31 cellular contexts compared by ENCODE assay signal in the genomic region with DNA sequence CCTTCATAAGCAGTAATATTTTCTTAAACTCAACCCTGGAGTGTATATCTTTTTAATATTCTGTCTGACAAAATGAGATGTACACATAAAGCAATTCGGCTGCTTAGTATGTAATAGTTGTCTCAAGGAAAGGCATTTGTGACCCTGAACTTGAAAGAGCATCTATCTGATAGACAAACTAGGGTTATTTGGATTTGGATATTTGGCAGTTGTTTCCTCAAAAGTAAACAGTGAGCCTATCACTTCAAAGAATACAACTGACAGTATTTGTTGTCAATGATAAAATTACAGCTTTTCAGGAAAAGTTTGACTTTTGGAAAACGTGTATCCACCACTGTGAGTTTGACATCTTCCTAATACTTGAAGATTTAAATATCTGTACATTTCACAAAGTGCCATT.
DNase-seq lines count a peak whose midpoint lies in the region; ATAC-seq, FAIRE-seq and TF ChIP-seq lines count a peak whose summit lies in the region.
"Had no signal": no experiment of that assay in that cellular context is flagged by ENCODE, and none has a peak within 500 bp of the region (broad histone marks: within the 10 kb centered on the region; RNA-seq: fewer than 3 reads in every experiment).

No MANE protein-coding gene starts in this region.

- H3K9ac ChIP-seq in HepG2 (ENCODE audit: insufficient read depth, low read depth, low read length), result no peak overlapping the region
- H3K9ac ChIP-seq: BLaER1; BLaER1 treated with 17β-estradiol and CSF1 and Interleukin-3, amounts not matched to agents 10 nM and 100 nM had no signal

- TF ChIP-seq CTCF in HepG2 (CRISPR knock-in tag; IDR thresholded peaks at IDR 0.05), result no peak
- no peak for TF ChIP-seq CTCF in gastrocnemius medialis (IDR thresholded peaks at IDR 0.05 in 4 of 5, conservative IDR thresholded peaks at IDR 0.05 in 1 of 5)

- H3K9me3 ChIP-seq in HepG2 (ENCODE audit: low read length) (no peaks in the 10 kb centered on the region), gastrocnemius medialis (no peaks in the 10 kb centered on the region)
- H3K9me3 ChIP-seq: A549; BE2C; BLaER1; BLaER1 treated with 17β-estradiol and CSF1 and Interleukin-3, amounts not matched to agents 10 nM and 100 nM; Caco-2 had no signal

- BruUV-seq in HepG2 (replicated peaks; lab: Mats Ljungman, UMichigan), result no TSS peak

- CTCF ChIA-PET in HepG2 (lab: Yijun Ruan, JAX; ENCODE audit: low intra/inter-chr PET ratio, low total read pairs), result no interaction called here

- no peak overlapping the region for H2AFZ ChIP-seq in HepG2 (ENCODE audit: low read length)

- no peak for TF ChIP-seq RAD21 in HepG2 (CRISPR knock-in tag; IDR thresholded peaks at IDR 0.05)

- no peaks in the 10 kb centered on the region for H3K79me2 ChIP-seq in HepG2 (ENCODE audit: insufficient read depth, low read length)

- no peak for DNase-seq in HepG2 (ENCODE audit: low spot score)
- DNase-seq in urothelium cell line (ENCODE audit: low spot score), result no peak
- no peak for DNase-seq in activated CD4-positive, alpha-beta T cell treated with anti-CD3 and anti-CD28 coated beads for 1 hour
- no peak for DNase-seq in gastrocnemius medialis
- DNase-seq: 8988T; ACHN; AML-193; BE2C; C1 segment of cervical spinal cord; Caco-2; Calu3; CD4-positive, alpha-beta memory T cell; CD4-positive, alpha-beta T cell; CD4-positive, CD25-positive, alpha-beta regulatory T cell; CD8-positive, alpha-beta memory T cell; CD8-positive, alpha-beta T cell; COR-L47; DMS 273 treated with DMSO at 0.1 percent for 48 hours; DMS153; DMS53; DMS79; DMS79 treated with DMSO at 0.1 percent for 48 hours; DND-41; EL had no signal

- H4K20me1 ChIP-seq in HepG2 (ENCODE audit: insufficient read depth, low read length), result no peaks in the 10 kb centered on the region
- H4K20me1 ChIP-seq: BLaER1; BLaER1 treated with 17β-estradiol and CSF1 and Interleukin-3, amounts not matched to agents 10 nM and 100 nM had no signal

- TF ChIP-seq EP300 in HepG2 (IDR thresholded peaks at IDR 0.05; ENCODE audit: low read depth in 2 of 2, low read length in 2 of 2) (no peak), HepG2 (CRISPR knock-in tag; IDR thresholded peaks at IDR 0.05; ENCODE audit: borderline replicate concordance) (no peak)

- H3K27me3 ChIP-seq in HepG2 (ENCODE audit: control insufficient read depth in 1 of 2, insufficient read depth in 2 of 2, low read length in 2 of 2) (no peaks in the 10 kb centered on the region), gastrocnemius medialis (no peaks in the 10 kb centered on the region)
- H3K27me3 ChIP-seq: BE2C; BLaER1; BLaER1 treated with 17β-estradiol and CSF1 and Interleukin-3, amounts not matched to agents 10 nM and 100 nM had no signal

- TF ChIP-seq POLR2A in HepG2 (IDR thresholded peaks at IDR 0.05; ENCODE audit: insufficient read depth in 1 of 2, low read depth in 2 of 2, low read length in 2 of 2), result no peak
- TF ChIP-seq POLR2A in gastrocnemius medialis (IDR thresholded peaks at IDR 0.05), result no peak

- no peaks in the 10 kb centered on the region; a peak in 1 of 5 replicates for H3K36me3 ChIP-seq in HepG2 (replicated peaks in 1 of 2; ENCODE audit: control insufficient read depth in 1 of 2, insufficient read depth in 2 of 2, low read length in 2 of 2)
- H3K36me3 ChIP-seq in gastrocnemius medialis, result no peaks in the 10 kb centered on the region
- H3K36me3 ChIP-seq: BE2C had no signal

- intact Hi-C loops in HepG2 (cut with micrococcal nuclease; ENCODE audit: unreplicated experiment) (no loop called here), gastrocnemius medialis (cut with DNase I; ENCODE audit: low total_unique reads) (no loop called here)

- no peak overlapping the region for H3K4me2 ChIP-seq in HepG2 (ENCODE audit: low read depth, low read length)
- H3K4me2 ChIP-seq: A549; BLaER1; BLaER1 treated with 17β-estradiol and CSF1 and Interleukin-3, amounts not matched to agents 10 nM and 100 nM had no signal

- no peak overlapping the region for H3K4me3 ChIP-seq in HepG2 (replicated peaks in 1 of 3; ENCODE audit: insufficient read depth in 1 of 3, low read depth in 2 of 3, low read length in 3 of 3)
- no peak overlapping the region for H3K4me3 ChIP-seq in gastrocnemius medialis
- H3K4me3 ChIP-seq: A549; BLaER1; BLaER1 treated with 17β-estradiol and CSF1 and Interleukin-3, amounts not matched to agents 10 nM and 100 nM had no signal

- H3K4me1 ChIP-seq in HepG2 (ENCODE audit: insufficient read depth, low read length), result peaks cover 31% of the 10 kb centered on the region
- H3K4me1 ChIP-seq in gastrocnemius medialis, result peaks cover 5 to 9% of the 10 kb centered on the region in 2 donors
- H3K4me1 ChIP-seq: BE2C; BLaER1; BLaER1 treated with 17β-estradiol and CSF1 and Interleukin-3, amounts not matched to agents 10 nM and 100 nM had no signal

- no peak overlapping the region for H3K27ac ChIP-seq in HepG2 (ENCODE audit: extremely low read length, insufficient read depth, low read length)
- H3K27ac ChIP-seq in gastrocnemius medialis, result no peak overlapping the region
- H3K27ac ChIP-seq: 22Rv1; A549; BLaER1; BLaER1 treated with 17β-estradiol and CSF1 and Interleukin-3, amounts not matched to agents 10 nM and 100 nM; C4-2B had no signal

- no peak for ATAC-seq in HepG2
- ATAC-seq in gastrocnemius medialis, result no peak
- ATAC-seq: A549; CD8-positive, alpha-beta T cell had no signal

- POLR2A ChIA-PET in HepG2 (lab: Yijun Ruan, JAX), result no interaction called here

- in situ Hi-C loops in HepG2 (cut with HindIII; ENCODE audit: extremely low pct_ligation_motif_present, low pct_unique_long_range_greater_than_20kb) (no loop called here), gastrocnemius medialis (cut with MboI; ENCODE audit: low sequenced_read_pairs in 4 of 4) (no loop called here)

- 31% methylated on average over 2 of the region's 2 CpGs for WGBS in HepG2 (ENCODE audit: low lambda C conversion rate)

- no peak for FAIRE-seq in HepG2 (lab: Jason Lieb, UNC)
- peak; percentile 27 for FAIRE-seq in urothelium cell line (lab: Jason Lieb, UNC)
- FAIRE-seq: A204.1, A549, D721Med had no signal

TF ChIP-seq in HepG2, 621 proteins besides CTCF, POLR2A, EP300 and RAD21:
- TF ChIP-seq SOX13 (IDR thresholded peaks at IDR 0.05) (no peak), SOX13 (CRISPR knock-in tag; conservative IDR thresholded peaks at IDR 0.05 in 1 of 2, IDR thresholded peaks at IDR 0.05 in 1 of 2) (0 out of 4 replicates have a peak, but pooled peaks of 1 of the 2 experiments have one; percentile 9), BCL6 (CRISPR knock-in tag; IDR thresholded peaks at IDR 0.05) (peak; percentile 99), TCF7 (IDR thresholded peaks at IDR 0.05; ENCODE audit: low read depth) (peak; percentile 57), RARA (CRISPR knock-in tag; IDR thresholded peaks at IDR 0.05) (0 out of 2 replicates have a peak, but pooled peaks have one; percentile 17), TBX2 (CRISPR knock-in tag; IDR thresholded peaks at IDR 0.05; ENCODE audit: borderline replicate concordance) (no peak)
- TF ChIP-seq, protein P1, sequence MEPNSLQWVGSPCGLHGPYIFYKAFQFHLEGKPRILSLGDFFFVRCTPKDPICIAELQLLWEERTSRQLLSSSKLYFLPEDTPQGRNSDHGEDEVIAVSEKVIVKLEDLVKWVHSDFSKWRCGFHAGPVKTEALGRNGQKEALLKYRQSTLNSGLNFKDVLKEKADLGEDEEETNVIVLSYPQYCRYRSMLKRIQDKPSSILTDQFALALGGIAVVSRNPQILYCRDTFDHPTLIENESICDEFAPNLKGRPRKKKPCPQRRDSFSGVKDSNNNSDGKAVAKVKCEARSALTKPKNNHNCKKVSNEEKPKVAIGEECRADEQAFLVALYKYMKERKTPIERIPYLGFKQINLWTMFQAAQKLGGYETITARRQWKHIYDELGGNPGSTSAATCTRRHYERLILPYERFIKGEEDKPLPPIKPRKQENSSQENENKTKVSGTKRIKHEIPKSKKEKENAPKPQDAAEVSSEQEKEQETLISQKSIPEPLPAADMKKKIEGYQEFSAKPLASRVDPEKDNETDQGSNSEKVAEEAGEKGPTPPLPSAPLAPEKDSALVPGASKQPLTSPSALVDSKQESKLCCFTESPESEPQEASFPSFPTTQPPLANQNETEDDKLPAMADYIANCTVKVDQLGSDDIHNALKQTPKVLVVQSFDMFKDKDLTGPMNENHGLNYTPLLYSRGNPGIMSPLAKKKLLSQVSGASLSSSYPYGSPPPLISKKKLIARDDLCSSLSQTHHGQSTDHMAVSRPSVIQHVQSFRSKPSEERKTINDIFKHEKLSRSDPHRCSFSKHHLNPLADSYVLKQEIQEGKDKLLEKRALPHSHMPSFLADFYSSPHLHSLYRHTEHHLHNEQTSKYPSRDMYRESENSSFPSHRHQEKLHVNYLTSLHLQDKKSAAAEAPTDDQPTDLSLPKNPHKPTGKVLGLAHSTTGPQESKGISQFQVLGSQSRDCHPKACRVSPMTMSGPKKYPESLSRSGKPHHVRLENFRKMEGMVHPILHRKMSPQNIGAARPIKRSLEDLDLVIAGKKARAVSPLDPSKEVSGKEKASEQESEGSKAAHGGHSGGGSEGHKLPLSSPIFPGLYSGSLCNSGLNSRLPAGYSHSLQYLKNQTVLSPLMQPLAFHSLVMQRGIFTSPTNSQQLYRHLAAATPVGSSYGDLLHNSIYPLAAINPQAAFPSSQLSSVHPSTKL (CRISPR knock-in tag; IDR thresholded peaks at IDR 0.05), result peak; percentile 45; the same call in 1 of the 2 replicates
TF ChIP-seq in HepG2: peak in this region for 5.
